Comparison of ENCODE assay signal across 19 cellular contexts in the genomic region with DNA sequence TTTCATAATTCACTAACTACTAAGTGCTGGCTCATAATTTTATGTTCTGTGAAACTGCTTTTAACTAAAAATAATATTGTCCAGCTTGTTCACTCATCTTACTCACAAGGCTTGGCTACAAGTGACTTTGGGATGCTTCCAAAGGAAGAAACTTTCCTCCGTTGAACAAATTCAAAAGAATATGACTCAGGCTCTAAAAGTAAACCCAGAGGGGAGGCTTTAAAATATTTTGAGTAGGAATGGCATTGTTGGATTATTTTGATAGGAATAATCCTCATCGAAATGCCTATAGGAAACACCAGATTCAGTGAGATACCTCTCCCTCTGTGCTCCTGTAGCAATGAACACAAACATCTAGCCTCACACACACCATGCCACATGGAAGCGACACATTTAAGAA. TPM values are rescaled to one million over a fixed set of nuclear protein-coding genes. Genes with fewer than 3 reads are reported as not detected.
A peak's percentile ranks its signal among the peaks of the same experiment; 100 is the strongest.
DNase-seq lines count a peak whose midpoint lies in the region; ATAC-seq, FAIRE-seq and TF ChIP-seq lines count a peak whose summit lies in the region.
"Had no signal": no experiment of that assay in that cellular context is flagged by ENCODE, and none has a peak within 500 bp of the region (broad histone marks: within the 10 kb centered on the region; RNA-seq: fewer than 3 reads in every experiment).

No MANE protein-coding gene starts in this region.

- no peak for TF ChIP-seq CTCF in AG04450 (IDR thresholded peaks at IDR 0.05; ENCODE audit: low read depth, low read length)
- no peak for TF ChIP-seq CTCF in HFFc6 (IDR thresholded peaks at IDR 0.05)
- TF ChIP-seq CTCF in K562 (IDR thresholded peaks at IDR 0.05 in 2 of 3, conservative IDR thresholded peaks at IDR 0.05 in 1 of 3; ENCODE audit: insufficient read depth in 2 of 3, low read depth in 1 of 3, low read length in 3 of 3): no peak
- no peak for TF ChIP-seq CTCF in right lobe of liver (IDR thresholded peaks at IDR 0.05)

- no peak overlapping the region for H3K9ac ChIP-seq in K562 (ENCODE audit: insufficient read depth in 1 of 2, low read depth in 2 of 2, low read length in 2 of 2)

- H3K9me3 Mint-ChIP-seq in HFFc6: no peaks in the 10 kb centered on the region
- H3K9me3 Mint-ChIP-seq in activated naive CD4-positive, alpha-beta T cell treated with anti-CD3 and anti-CD28 coated beads, Interleukin-2, amount 10 ng/mL, durations not matched to agents 7 days and 5 days: no peaks in the 10 kb centered on the region
- H3K9me3 Mint-ChIP-seq: memory B cell; stimulated activated naive CD8-positive, alpha-beta T cell treated with anti-CD3 and anti-CD28 coated beads, Interleukin-15, amount 100 ng/mL, for 72 hours had no signal

- CTCF ChIA-PET in AG04450 (lab: Charles Lee) (no interaction called here), K562 (lab: Yijun Ruan, JAX; ENCODE audit: low intra/inter-chr PET ratio) (no interaction called here)
- CTCF ChIA-PET in activated naive CD4-positive, alpha-beta T cell treated with anti-CD3 and anti-CD28 coated beads, Interleukin-2, amount 10 ng/mL, durations not matched to agents 7 days and 5 days (lab: Charles Lee): no interaction called here

- BruUV-seq in K562 (replicated peaks; lab: Mats Ljungman, UMichigan): no TSS peak

- H3K27ac Mint-ChIP-seq in HFFc6: peak overlapping the region; percentile 83
- no peak overlapping the region for H3K27ac Mint-ChIP-seq in activated naive CD4-positive, alpha-beta T cell treated with anti-CD3 and anti-CD28 coated beads, Interleukin-2, amount 10 ng/mL, durations not matched to agents 7 days and 5 days
- no peak overlapping the region for H3K27ac Mint-ChIP-seq in T-helper 17 cell
- H3K27ac Mint-ChIP-seq: activated naive CD8-positive, alpha-beta T cell; memory B cell; stimulated activated naive CD8-positive, alpha-beta T cell treated with anti-CD3 and anti-CD28 coated beads, Interleukin-15, amount 100 ng/mL, for 72 hours had no signal

- intact Hi-C loops in K562 (cut with micrococcal nuclease) (no loop called here), right lobe of liver (cut with DNase I) (no loop called here)

- TF ChIP-seq POLR2A in K562 (conservative IDR thresholded peaks at IDR 0.05): no peak
- TF ChIP-seq POLR2A in right lobe of liver (IDR thresholded peaks at IDR 0.05): no peak

- no peaks in the 10 kb centered on the region for H3K9me1 ChIP-seq in K562 (ENCODE audit: control insufficient read depth, insufficient read depth, low read length)

- no peak for TF ChIP-seq EP300 in K562 (IDR thresholded peaks at IDR 0.05; ENCODE audit: low read length)

- no peak for TF ChIP-seq RAD21 in K562 (CRISPR knock-in tag; conservative IDR thresholded peaks at IDR 0.05 in 1 of 2, IDR thresholded peaks at IDR 0.05 in 1 of 2)

- no peak for FAIRE-seq in K562 (lab: Jason Lieb, UNC)
- FAIRE-seq: H1, RCC 7860 had no signal

- H3K4me1 Mint-ChIP-seq in HFFc6 (ENCODE audit: low read depth) (peaks cover 40% of the 10 kb centered on the region), T-helper 17 cell (peaks cover 2% of the 10 kb centered on the region)
- no peaks in the 10 kb centered on the region for H3K4me1 Mint-ChIP-seq in activated naive CD4-positive, alpha-beta T cell treated with anti-CD3 and anti-CD28 coated beads, Interleukin-2, amount 10 ng/mL, durations not matched to agents 7 days and 5 days
- H3K4me1 Mint-ChIP-seq: stimulated activated naive CD8-positive, alpha-beta T cell treated with anti-CD3 and anti-CD28 coated beads, Interleukin-15, amount 100 ng/mL, for 72 hours had no signal

- H3K27me3 Mint-ChIP-seq in HFFc6 (ENCODE audit: insufficient read depth): peaks cover 2% of the 10 kb centered on the region; the same call in 1 of the 2 replicates
- peaks cover 17% of the 10 kb centered on the region for H3K27me3 Mint-ChIP-seq in activated naive CD4-positive, alpha-beta T cell treated with anti-CD3 and anti-CD28 coated beads, Interleukin-2, amount 10 ng/mL, durations not matched to agents 7 days and 5 days
- H3K27me3 Mint-ChIP-seq in T-helper 17 cell: peaks cover 4% of the 10 kb centered on the region
- H3K27me3 Mint-ChIP-seq: activated naive CD8-positive, alpha-beta T cell; memory B cell; stimulated activated naive CD8-positive, alpha-beta T cell treated with anti-CD3 and anti-CD28 coated beads, Interleukin-15, amount 100 ng/mL, for 72 hours had no signal

- H3K4me3 ChIP-seq in AG04450 (ENCODE audit: low read depth, low read length): no peak overlapping the region
- no peak overlapping the region for H3K4me3 ChIP-seq in K562
- H3K4me3 ChIP-seq in right lobe of liver: no peak overlapping the region
- H3K4me3 ChIP-seq: coronary artery, smooth muscle cell had no signal

- no peaks in the 10 kb centered on the region for H4K20me1 ChIP-seq in K562 (replicated peaks; ENCODE audit: control insufficient read depth, insufficient read depth, low read length)

- no peaks in the 10 kb centered on the region for H3K79me2 ChIP-seq in K562 (ENCODE audit: control insufficient read depth, insufficient read depth, low read length)

- H3K9me3 ChIP-seq in AG04450 (ENCODE audit: control insufficient read depth, insufficient read depth, low read length): no peaks in the 10 kb centered on the region
- H3K9me3 ChIP-seq in K562 (replicated peaks; ENCODE audit: control insufficient read depth, insufficient read depth, low read depth, low read length): no peaks in the 10 kb centered on the region
- H3K9me3 ChIP-seq in right lobe of liver: no peaks in the 10 kb centered on the region
- no peaks in the 10 kb centered on the region for H3K9me3 ChIP-seq in T-helper 17 cell (ENCODE audit: control insufficient read depth, low read length, poor library complexity, severe bottlenecking)

- no peak overlapping the region for H3K4me2 ChIP-seq in K562 (ENCODE audit: insufficient read depth, low read length)
- H3K4me2 ChIP-seq: smooth muscle cell had no signal

- peak overlapping the region; percentile 37 for H2AFZ ChIP-seq in K562 (ENCODE audit: low read depth, low read length)

- H3K27me3 ChIP-seq in AG04450 (ENCODE audit: control insufficient read depth, insufficient read depth, low read length): no peaks in the 10 kb centered on the region
- no peaks in the 10 kb centered on the region for H3K27me3 ChIP-seq in K562 (ENCODE audit: control insufficient read depth in 2 of 2, insufficient read depth in 2 of 2, low read length in 2 of 2)
- H3K27me3 ChIP-seq in right lobe of liver: no peaks in the 10 kb centered on the region

- H3K36me3 ChIP-seq in K562 (ENCODE audit: control insufficient read depth, insufficient read depth, low read length) (no peaks in the 10 kb centered on the region), right lobe of liver (no peaks in the 10 kb centered on the region)

- in situ Hi-C loops in K562 (cut with MboI): no loop called here

- no peaks in the 10 kb centered on the region for H3K36me3 Mint-ChIP-seq in HFFc6 (ENCODE audit: low read depth)
- no peaks in the 10 kb centered on the region for H3K36me3 Mint-ChIP-seq in activated naive CD4-positive, alpha-beta T cell treated with anti-CD3 and anti-CD28 coated beads, Interleukin-2, amount 10 ng/mL, durations not matched to agents 7 days and 5 days
- H3K36me3 Mint-ChIP-seq in T-helper 17 cell (ENCODE audit: low read depth): peaks cover 2% of the 10 kb centered on the region
- H3K36me3 Mint-ChIP-seq: activated naive CD8-positive, alpha-beta T cell; memory B cell had no signal

- 33% methylated on average over 3 of the region's 3 CpGs for WGBS in K562 (ENCODE audit: insufficient coverage, low coverage, missing lambda C conversion rate)
- 63% methylated on average over 3 of the region's 3 CpGs for WGBS in right lobe of liver (ENCODE audit: insufficient coverage, low coverage, low lambda C conversion rate, missing lambda C conversion rate)

- DNase-seq in AG04450 (ENCODE audit: low read depth, low spot score) (peak; percentile 47), HFFc6 (peak; percentile 80), K562 (ENCODE audit: extremely low read depth in 1 of 4, low spot score in 3 of 4) (no peak), iris pigment epithelial cell (ENCODE audit: low read depth) (peak; percentile 39), right lobe of liver (no peak), foreskin melanocyte (no peak), T-helper 17 cell (no peak)
- DNase-seq in activated naive CD4-positive, alpha-beta T cell treated with anti-CD3 and anti-CD28 coated beads, Interleukin-2, amount 10 ng/mL, durations not matched to agents 7 days and 5 days: no peak
- DNase-seq: activated CD4-positive, CD25-positive, alpha-beta regulatory T cell treated with anti-CD3 and anti-CD28 coated beads, Interleukin-2, amount 50 U/mL, for 72 hours; NCI-H2029 treated with DMSO at 0.1 percent for 48 hours; NCI-H69; stimulated activated naive CD8-positive, alpha-beta T cell treated with anti-CD3 and anti-CD28 coated beads, Interleukin-15, amount 100 ng/mL, for 72 hours had no signal

- H3K27ac ChIP-seq in AG04450 (ENCODE audit: low read depth, low read length): peak overlapping the region; percentile 40
- no peak overlapping the region for H3K27ac ChIP-seq in K562 (ENCODE audit: extremely low read depth, low read depth, low read length)
- no peak overlapping the region for H3K27ac ChIP-seq in right lobe of liver
- H3K27ac ChIP-seq: coronary artery had no signal

- no peak for ATAC-seq in K562
- no peak for ATAC-seq in right lobe of liver
- ATAC-seq in T-helper 17 cell: no peak
- ATAC-seq: esophagus mucosa; stimulated activated naive CD8-positive, alpha-beta T cell treated with anti-CD3 and anti-CD28 coated beads, Interleukin-15, amount 100 ng/mL, for 72 hours had no signal

- POLR2A ChIA-PET in AG04450 (lab: Yijun Ruan, JAX): no interaction called here
- POLR2A ChIA-PET in K562 (lab: Yijun Ruan, JAX): interaction anchor here (1.0 kb wide), 1 partner anchor 10 kb away, joined by 6 read pairs; no protein-coding TSS in a partner anchor

- peaks cover 9 to 13% of the 10 kb centered on the region in 2 experiments; a peak in 3 of 5 replicates for H3K4me1 ChIP-seq in K562 (replicated peaks in 1 of 2; ENCODE audit: control insufficient read depth in 2 of 2, insufficient read depth in 2 of 2, low read length in 2 of 2)
- peaks cover 0 to 6% (median 0%) of the 10 kb centered on the region in 4 donors for H3K4me1 ChIP-seq in right lobe of liver

- H3K4me3 Mint-ChIP-seq in HFFc6 (peak overlapping the region; percentile 69), T-helper 17 cell (no peak overlapping the region)
- no peak overlapping the region for H3K4me3 Mint-ChIP-seq in activated naive CD4-positive, alpha-beta T cell treated with anti-CD3 and anti-CD28 coated beads, Interleukin-2, amount 10 ng/mL, durations not matched to agents 7 days and 5 days
- H3K4me3 Mint-ChIP-seq: activated naive CD8-positive, alpha-beta T cell; memory B cell; stimulated activated naive CD8-positive, alpha-beta T cell treated with anti-CD3 and anti-CD28 coated beads, Interleukin-15, amount 100 ng/mL, for 72 hours had no signal

RNA-seq across cellular contexts. Expression of a gene that starts 25.2 kb away (rescaled TPM):
- polyA plus RNA-seq in AG04450 (2011; rRNA removed) (22.2 and 28.3 TPM in 2 replicates), K562 (2011; rRNA removed) (23.8 and 34.4 TPM in 2 replicates), K562 (2014; fragmentation: Illumina TruSeq; extraction: Trizol) (53.4 and 63.2 TPM in 2 replicates), K562 (2014; fragmentation: Nextera tagmentation; extraction: Ambion mirVana) (10 to 100 TPM; 40.5 to 92.0 TPM), K562 (2014; rRNA removed) (19.3 and 22.6 TPM in 2 replicates)
- polyA minus RNA-seq in AG04450 (2011; rRNA and poly(A)+ RNA removed): 23.1 and 40.7 TPM in 2 replicates
- total RNA-seq in HFFc6 (2021; fragmentation: NEBNext Ultra II Directional; extraction: Animal tissue kit (Norgen Biotek cat#: 25700)): 10 to 100 TPM; 46.9 to 61.1 (median 53.1) TPM
- 28.8 and 103 TPM in 2 replicates for total RNA-seq in K562 (2011; cell fraction: chromatin; rRNA removed; ENCODE audit: low replicate concordance)
- total RNA-seq in K562 (2011; cell fraction: nucleolus; rRNA removed): 12.8 and 19.3 TPM in 2 replicates
- total RNA-seq in K562 (2011; cell fraction: nucleoplasm; rRNA removed): 38.3 and 67.9 TPM in 2 replicates
- total RNA-seq in K562 (2014; rRNA removed) (20.2 and 25.8 TPM in 2 replicates), K562 (2014; rRNA removed; fragmentation: Illumina TruSeq; extraction: Trizol) (41.6 and 46.6 TPM in 2 replicates), K562 (2015; rRNA removed; fragmentation: Illumina TruSeq; extraction: Trizol) (33.4 and 36.6 TPM in 2 replicates), K562 (2021) (87.9 and 101 TPM in 2 replicates), right lobe of liver (10 to 100 TPM; 18.4 to 40.2 (median 29.0) TPM), T-helper 17 cell (100 to 1,000 TPM; 147 to 193 TPM)
- polyA plus RNA-seq in K562 (2011; cell fraction: cytosol; rRNA removed): 5.8 and 9.7 TPM in 2 replicates
- 15.1 and 18.2 TPM in 2 replicates for polyA plus RNA-seq in K562 (2011; cell fraction: nucleus; rRNA removed)
- 36.3 and 37.3 TPM in 2 replicates for polyA plus RNA-seq in K562 (2012)
- 79.3 and 89.8 TPM in 2 replicates for polyA minus RNA-seq in K562 (2011; rRNA and poly(A)+ RNA removed)
- polyA minus RNA-seq in K562 (2011; cell fraction: cytosol; rRNA and poly(A)+ RNA removed): 42.7 and 49.5 TPM in 2 replicates
- 21.5 and 39.5 TPM in 2 replicates for polyA minus RNA-seq in K562 (2011; cell fraction: nucleus; rRNA and poly(A)+ RNA removed)

Comparison
In these comparisons a context has a peak if more than half of its experiments do, and no peak if none do; other contexts are left out.
1. DNase-seq: peak in AG04450 (single experiment), HFFc6 (single experiment) and iris pigment epithelial cell (single experiment); none in K562 (0 of 4), right lobe of liver (0 of 3), foreskin melanocyte (single experiment), activated naive CD4-positive, alpha-beta T cell treated with anti-CD3 and anti-CD28 coated beads, Interleukin-2, amount 10 ng/mL, durations not matched to agents 7 days and 5 days (single experiment) and T-helper 17 cell (0 of 3).